1 cellular context compared by ENCODE assay signal in genomic region chr14:90281261-90281660, GRCh38.
TF ChIP-seq lines count a peak whose summit lies in the region.

No MANE protein-coding gene starts in this region.

TF ChIP-seq in IMR-90, 13 proteins besides CTCF, POLR2A, EP300 and RAD21:
- TF ChIP-seq MAFK (IDR thresholded peaks at IDR 0.05; ENCODE audit: low read depth, low read length) (peak; percentile 52), FOS (IDR thresholded peaks at IDR 0.05; ENCODE audit: low read depth, low read length) (peak; percentile 80), USF2 (IDR thresholded peaks at IDR 0.05; ENCODE audit: low read depth, low read length) (no peak), SMC3 (IDR thresholded peaks at IDR 0.05; ENCODE audit: low read depth, low read length) (no peak), MXI1 (IDR thresholded peaks at IDR 0.05; ENCODE audit: borderline replicate concordance, low read depth, low read length) (no peak), CHD1 (IDR thresholded peaks at IDR 0.05; ENCODE audit: low read depth, low read length) (no peak), NFE2L2 (IDR thresholded peaks at IDR 0.05; ENCODE audit: low read depth, low read length) (peak; percentile 89)
